In the genomic region with DNA sequence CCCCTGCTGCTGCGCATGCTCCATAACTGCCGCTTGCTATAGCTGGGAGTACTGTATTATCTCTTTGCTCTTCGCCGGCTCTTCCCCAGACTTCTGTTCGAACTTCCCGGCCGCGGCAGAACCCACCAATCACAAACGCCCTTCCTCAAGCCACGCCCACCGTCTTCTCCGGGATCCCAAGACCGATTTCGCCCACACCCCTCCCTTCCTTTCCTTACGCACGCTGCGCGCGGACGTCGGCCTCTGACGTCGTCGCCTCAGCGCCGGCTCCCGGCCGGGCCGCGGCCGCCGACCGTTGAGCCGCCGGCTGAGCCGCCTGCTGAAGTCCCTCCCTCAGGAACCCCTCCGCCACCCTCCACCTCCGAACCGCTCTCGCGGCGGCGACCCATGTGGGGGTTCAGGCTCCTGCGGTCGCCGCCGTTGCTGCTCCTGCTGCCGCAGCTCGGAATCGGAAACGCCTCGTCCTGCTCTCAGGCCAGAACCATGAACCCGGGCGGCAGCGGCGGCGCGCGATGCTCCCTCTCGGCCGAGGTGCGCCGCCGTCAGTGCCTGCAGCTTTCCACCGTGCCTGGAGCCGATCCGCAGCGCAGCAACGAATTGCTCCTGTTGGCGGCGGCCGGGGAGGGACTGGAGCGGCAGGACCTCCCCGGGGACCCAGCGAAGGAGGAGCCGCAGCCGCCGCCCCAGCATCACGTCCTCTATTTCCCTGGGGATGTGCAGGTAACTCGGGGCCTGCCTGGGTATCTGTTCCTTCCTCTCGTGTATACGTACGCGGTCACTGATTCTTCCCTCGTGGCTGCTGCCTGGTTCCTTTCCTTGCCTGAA, we compare ENCODE assay signal across 8 cellular contexts. TPM values are rescaled to one million over a fixed set of nuclear protein-coding genes. Genes with fewer than 3 reads are reported as not detected.
A peak's percentile ranks its signal among the peaks of the same experiment; 100 is the strongest.
DNase-seq lines count a peak whose midpoint lies in the region; ATAC-seq, FAIRE-seq and TF ChIP-seq lines count a peak whose summit lies in the region.

A gene with protein sequence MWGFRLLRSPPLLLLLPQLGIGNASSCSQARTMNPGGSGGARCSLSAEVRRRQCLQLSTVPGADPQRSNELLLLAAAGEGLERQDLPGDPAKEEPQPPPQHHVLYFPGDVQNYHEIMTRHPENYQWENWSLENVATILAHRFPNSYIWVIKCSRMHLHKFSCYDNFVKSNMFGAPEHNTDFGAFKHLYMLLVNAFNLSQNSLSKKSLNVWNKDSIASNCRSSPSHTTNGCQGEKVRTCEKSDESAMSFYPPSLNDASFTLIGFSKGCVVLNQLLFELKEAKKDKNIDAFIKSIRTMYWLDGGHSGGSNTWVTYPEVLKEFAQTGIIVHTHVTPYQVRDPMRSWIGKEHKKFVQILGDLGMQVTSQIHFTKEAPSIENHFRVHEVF (plus strand): TSS at position 242 of the 825 bp plus-strand sequence. CDS start 146 bp downstream, at position 388.

- 0 to 1% (median 0%) methylated on average over 32 to 85 of the region's 85 CpGs for WGBS in adrenal gland, 4 donors
- WGBS in heart right ventricle, 2 donors = 0% methylated on average over 85 of the region's 85 CpGs
- 0 to 1% methylated on average over 38 to 82 of the region's 85 CpGs for whole genome bisulfite sequencing in upper lobe of left lung, 2 donors

- H3K4me1 ChIP-seq in adrenal gland (replicated peaks in 1 of 2) (peaks cover 9 to 32% of the 10 kb centered on the region in 2 donors), heart right ventricle (peaks cover 5 to 34% (median 29%) of the 10 kb centered on the region in 9 donors), upper lobe of left lung (peaks cover 14 to 34% (median 19%) of the 10 kb centered on the region in 4 donors)

- peak; percentile 99 for FAIRE-seq in GM12891 (lab: Jason Lieb, UNC)

- TF ChIP-seq EP300 in upper lobe of left lung (IDR thresholded peaks at IDR 0.05) = no peak

- H3K36me3 ChIP-seq in adrenal gland (replicated peaks in 1 of 2) (no peaks in the 10 kb centered on the region), heart right ventricle (peaks cover 0 to 8% (median 0%) of the 10 kb centered on the region in 9 donors), upper lobe of left lung (no peaks in the 10 kb centered on the region)

- TF ChIP-seq POLR2A in GM12891 (IDR thresholded peaks at IDR 0.05; ENCODE audit: low read depth, low read length) (peak; percentile 64), adrenal gland (IDR thresholded peaks at IDR 0.05) (peak; percentile 86 to 94), upper lobe of left lung (IDR thresholded peaks at IDR 0.05) (peak in 3 of 4 donors; percentile 73 to 89 (median 82))

- H3K9me3 ChIP-seq in adrenal gland (replicated peaks in 1 of 3) (no peaks in the 10 kb centered on the region), heart right ventricle (no peaks in the 10 kb centered on the region), upper lobe of left lung (no peaks in the 10 kb centered on the region)

- TF ChIP-seq CTCF in adrenal gland (IDR thresholded peaks at IDR 0.05) (peak in 3 of 6 experiments; percentile 10 to 27 (median 15)), heart right ventricle (IDR thresholded peaks at IDR 0.05) (peak in 2 of 9 donors; percentile 10 to 12), upper lobe of left lung (IDR thresholded peaks at IDR 0.05) (peak in 2 of 6 experiments; percentile 9 to 32)

- H3K4me3 ChIP-seq in adrenal gland (peak within 1 kb of the TSS; percentile 65 to 95 (median 86)), heart right ventricle (peak within 1 kb of the TSS; percentile 43 to 96 (median 82)), upper lobe of left lung (peak within 1 kb of the TSS; percentile 60 to 82 (median 80))

- H3K27ac ChIP-seq in adrenal gland (peak within 1 kb of the TSS; percentile 88 to 98 (median 98)), heart right ventricle (peak within 1 kb of the TSS; percentile 55 to 98 (median 95)), upper lobe of left lung (peak within 1 kb of the TSS; percentile 93 to 95 (median 94))

- peak; percentile 93 for ATAC-seq in HG02840 (IDR thresholded peaks at IDR 0.05; ENCODE audit: low FRiP score, unreplicated experiment)
- peak; percentile 98 to 99 (median 99) for ATAC-seq in heart right ventricle
- peak; percentile 98 to 100 for ATAC-seq in upper lobe of left lung (ENCODE audit: low FRiP score in 2 of 2)

- DNase-seq in GM12891 (ENCODE audit: insufficient read length, low spot score) = peak; percentile 75
- DNase-seq in NCI-H1436 treated with DMSO at 0.1 percent for 48 hours (lab: John Stamatoyannopoulos, UW) = peak; percentile 93
- peak; percentile 80 to 96 (median 87) for DNase-seq in T-helper 1 cell
- DNase-seq in adrenal gland = peak; percentile 96 to 99 (median 98)
- peak; percentile 95 to 97 for DNase-seq in heart right ventricle
- peak; percentile 94 to 100 (median 97) for DNase-seq in posterior cingulate gyrus
- DNase-seq in upper lobe of left lung = peak; percentile 96 to 97

- intact Hi-C loops in adrenal gland (cut with DNase I) = no loop called here
- intact Hi-C loops in heart right ventricle (cut with DNase I) = no loop called here
- intact Hi-C loops in posterior cingulate gyrus (cut with DNase I) = loop anchor here (2.0 kb wide), 2 partner anchors 22 to 44 kb away; a partner anchor contains a TSS

- no peaks in the 10 kb centered on the region for H3K27me3 ChIP-seq in adrenal gland
- no peaks in the 10 kb centered on the region for H3K27me3 ChIP-seq in heart right ventricle
- no peaks in the 10 kb centered on the region for H3K27me3 ChIP-seq in upper lobe of left lung

TF ChIP-seq in GM12891, 5 proteins besides CTCF, POLR2A, EP300 and RAD21:
- no peak; the same call in 1 of the 2 replicates for TF ChIP-seq POU2F2 (IDR thresholded peaks at IDR 0.05; ENCODE audit: low read depth, low read length)
- TF ChIP-seq PAX5 (IDR thresholded peaks at IDR 0.05; ENCODE audit: insufficient read depth, low read length, severe bottlenecking) = no peak
- peak; percentile 54; the same call in 1 of the 2 replicates for TF ChIP-seq POLR2AphosphoS5 (IDR thresholded peaks at IDR 0.05; ENCODE audit: low read depth, low read length)
- peak; percentile 18; the same call in 1 of the 2 replicates for TF ChIP-seq TAF1 (IDR thresholded peaks at IDR 0.05; ENCODE audit: low read depth, low read length)
- peak; percentile 16; the same call in 1 of the 2 replicates for TF ChIP-seq SPI1 (IDR thresholded peaks at IDR 0.05; ENCODE audit: low read depth, low read length)

RNA-seq across cellular contexts. Expression of the gene that starts here (rescaled TPM):
- polyA plus RNA-seq in GM12891 (2012; ENCODE audit: low read depth, missing spikeins) = 6.2 TPM
- total RNA-seq in adrenal gland (10 to 100 TPM; 13.6 to 26.6 (median 20.0) TPM), heart right ventricle (10 to 100 TPM in 3 of 10 donors, 1 to 10 TPM in 7; 7.0 to 11.4 (median 8.2) TPM), upper lobe of left lung (10 to 100 TPM in 4 of 6 donors, 1 to 10 TPM in 2; 6.0 to 14.9 (median 11.5) TPM)
- polyA plus RNA-seq in adrenal gland (10 to 100 TPM in 1 of 3 donors, 1 to 10 TPM in 2; 7.8 to 26.8 (median 7.8) TPM), heart right ventricle (1 to 10 TPM; 4.4 to 5.6 TPM)

Comparison
In these comparisons a context has a peak if more than half of its experiments do, and no peak if none do; other contexts are left out.
1. Peak in every context shown above with its lines: DNase-seq, ATAC-seq, H3K4me3 ChIP-seq and H3K27ac ChIP-seq.